In the genomic region with DNA sequence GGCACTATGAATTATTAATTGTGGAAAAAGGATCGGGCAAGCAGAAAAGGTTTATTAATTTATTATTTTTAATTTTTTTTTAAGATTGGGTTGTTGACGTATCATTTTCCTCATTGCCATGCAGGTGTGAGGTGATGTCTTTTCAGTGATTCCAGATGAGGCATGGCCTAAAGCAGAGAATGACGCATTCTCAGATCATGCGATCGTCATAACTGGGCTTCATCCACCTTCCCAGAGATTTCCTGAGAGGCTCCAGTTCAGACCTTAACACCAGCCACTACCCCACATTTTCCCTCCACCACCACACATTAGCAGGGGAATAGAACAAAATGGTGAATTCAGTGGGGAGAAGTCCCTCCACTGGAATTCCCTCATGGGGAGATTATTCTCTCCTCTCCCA, we compare ENCODE assay signal across 18 cellular contexts.
"Had no signal": no experiment of that assay in that cellular context is flagged by ENCODE, and none has a peak within 500 bp of the region (broad histone marks: within the 10 kb centered on the region; RNA-seq: fewer than 3 reads in every experiment).

No MANE protein-coding gene starts in this region.

- ATAC-seq: T-helper 17 cell had no signal

- H3K27me3 ChIP-seq: cardiac muscle cell, esophagus squamous epithelium had no signal

- H3K4me3 ChIP-seq: cardiac muscle cell, esophagus squamous epithelium, left ventricle myocardium inferior had no signal

- H3K4me3 Mint-ChIP-seq: activated naive CD8-positive, alpha-beta T cell; activated T-helper 1 cell treated with anti-CD3 and anti-CD28 coated beads, Interleukin-12 subunit alpha, Interleukin-12 subunit beta, Interleukin-2, Interleukin-4 antibody, amounts not matched to agents 30 ng/mL and 10 ng/mL and 1 ng/mL, durations not matched to agents 14 hours and 24 hours and 36 hours; dendritic cell treated with granulocyte-macrophage colony-stimulating factor and Interleukin-4, amounts not matched to agents 40 ng/mL and 50 ng/mL, for 4 days; T-helper 17 cell had no signal

- H3K4me1 Mint-ChIP-seq: T-helper 17 cell had no signal

- H3K27me3 Mint-ChIP-seq: activated naive CD8-positive, alpha-beta T cell; dendritic cell treated with granulocyte-macrophage colony-stimulating factor and Interleukin-4, amounts not matched to agents 40 ng/mL and 50 ng/mL, for 4 days; T-helper 17 cell had no signal

- H3K36me3 Mint-ChIP-seq: activated naive CD8-positive, alpha-beta T cell had no signal

- H3K4me1 ChIP-seq: esophagus squamous epithelium, left ventricle myocardium inferior had no signal

- H3K27ac ChIP-seq: cardiac muscle cell, esophagus squamous epithelium, left ventricle myocardium inferior had no signal

- DNase-seq: activated CD4-positive, alpha-beta T cell treated with anti-CD3 and anti-CD28 coated beads, Interleukin-2, amount 50 U/mL, for 48 hours; effector CD8-positive, alpha-beta T cell; esophagus squamous epithelium; hippocampal formation; kidney; left ventricle myocardium inferior; occipital lobe; posterior cingulate gyrus; retina; stimulated activated CD4-positive, alpha-beta T cell treated with anti-CD3 and anti-CD28 coated beads, Interleukin-12 subunit alpha, Interleukin-12 subunit beta, amount 100 ng/mL, for 4 hours; stimulated activated CD4-positive, alpha-beta T cell treated with anti-CD3 and anti-CD28 coated beads, Interleukin-1b, Interleukin-23, amount 100 ng/mL, for 48 hours; stimulated activated CD8-positive, alpha-beta memory T cell treated with anti-CD3 and anti-CD28 coated beads, Interleukin-4, amount 100 ng/mL, for 48 hours; stimulated activated naive CD4-positive, alpha-beta T cell; T-helper 17 cell had no signal

- H3K27ac Mint-ChIP-seq: activated naive CD8-positive, alpha-beta T cell; activated T-helper 1 cell treated with anti-CD3 and anti-CD28 coated beads, Interleukin-12 subunit alpha, Interleukin-12 subunit beta, Interleukin-2, Interleukin-4 antibody, amounts not matched to agents 30 ng/mL and 10 ng/mL and 1 ng/mL, durations not matched to agents 14 hours and 24 hours and 36 hours; dendritic cell treated with granulocyte-macrophage colony-stimulating factor and Interleukin-4, amounts not matched to agents 40 ng/mL and 50 ng/mL, for 4 days; T-helper 17 cell had no signal

- H3K9me3 ChIP-seq: esophagus squamous epithelium, left ventricle myocardium inferior had no signal

- H3K9me3 Mint-ChIP-seq: activated T-helper 1 cell treated with anti-CD3 and anti-CD28 coated beads, Interleukin-12 subunit alpha, Interleukin-12 subunit beta, Interleukin-2, Interleukin-4 antibody, amounts not matched to agents 30 ng/mL and 10 ng/mL and 1 ng/mL, durations not matched to agents 14 hours and 24 hours and 36 hours; dendritic cell treated with granulocyte-macrophage colony-stimulating factor and Interleukin-4, amounts not matched to agents 40 ng/mL and 50 ng/mL, for 4 days had no signal

- H3K36me3 ChIP-seq: cardiac muscle cell, esophagus squamous epithelium, left ventricle myocardium inferior had no signal
